21 cellular contexts compared by ENCODE assay signal in genomic region chr4:184651899-184652298, GRCh38.
"Had no signal": no experiment of that assay in that cellular context is flagged by ENCODE, and none has a peak within 500 bp of the region (broad histone marks: within the 10 kb centered on the region; RNA-seq: fewer than 3 reads in every experiment).

No MANE protein-coding gene starts in this region.

- ATAC-seq: naive thymus-derived CD8-positive, alpha-beta T cell; stimulated activated naive B cell treated with anti-CD40 and anti-IgM and Interleukin-4, amounts not matched to agents 10 μg/mL and 1 μg/mL and 100 μg/mL, for 72 hours had no signal

- H3K27ac Mint-ChIP-seq: stimulated activated naive B cell treated with anti-CD40 and anti-IgM and Interleukin-4, amounts not matched to agents 10 μg/mL and 1 μg/mL and 100 μg/mL, for 72 hours had no signal

- DNase-seq: activated CD4-positive, alpha-beta T cell treated with anti-CD3 and anti-CD28 coated beads, Interleukin-2, amount 50 U/mL, for 1 hour; activated naive CD4-positive, alpha-beta T cell; colonic mucosa; erythroblast; head of caudate nucleus; kidney glomerular epithelial cell; left ventricle myocardium inferior; mammary epithelial cell; naive thymus-derived CD8-positive, alpha-beta T cell; nucleus accumbens; posterior cingulate gyrus; sigmoid colon; spleen; stimulated activated CD4-positive, alpha-beta T cell treated with anti-CD3 and anti-CD28 coated beads, Interleukin-4, amount 100 ng/mL, for 4 hours; stimulated activated naive B cell treated with anti-CD40 and anti-IgM and Interleukin-4, amounts not matched to agents 10 μg/mL and 1 μg/mL and 100 μg/mL, for 72 hours; upper lobe of left lung had no signal

- H3K4me3 Mint-ChIP-seq: central memory CD8-positive, alpha-beta T cell; stimulated activated naive B cell treated with anti-CD40 and anti-IgM and Interleukin-4, amounts not matched to agents 10 μg/mL and 1 μg/mL and 100 μg/mL, for 72 hours had no signal

- H3K9me3 Mint-ChIP-seq: central memory CD8-positive, alpha-beta T cell; naive thymus-derived CD8-positive, alpha-beta T cell; stimulated activated naive B cell treated with anti-CD40 and anti-IgM and Interleukin-4, amounts not matched to agents 10 μg/mL and 1 μg/mL and 100 μg/mL, for 72 hours had no signal

- H3K4me3 ChIP-seq: colonic mucosa, left ventricle myocardium inferior, sigmoid colon, SK-N-MC, spleen, thoracic aorta, upper lobe of left lung had no signal

- H3K36me3 ChIP-seq: colonic mucosa, left ventricle myocardium inferior, thoracic aorta had no signal

- H3K9me3 ChIP-seq: colonic mucosa, left ventricle myocardium inferior, sigmoid colon, spleen, thoracic aorta, upper lobe of left lung had no signal

- H3K27me3 Mint-ChIP-seq: central memory CD8-positive, alpha-beta T cell; naive thymus-derived CD8-positive, alpha-beta T cell; stimulated activated naive B cell treated with anti-CD40 and anti-IgM and Interleukin-4, amounts not matched to agents 10 μg/mL and 1 μg/mL and 100 μg/mL, for 72 hours had no signal

- H3K27ac ChIP-seq: colonic mucosa, left ventricle myocardium inferior, sigmoid colon, SK-N-MC, spleen, thoracic aorta, upper lobe of left lung had no signal

- FAIRE-seq: endometrium, frontal cortex had no signal

- H3K27me3 ChIP-seq: colonic mucosa, sigmoid colon, spleen, upper lobe of left lung had no signal
